In genomic region chr1:210315529-210315928, GRCh38 we compare ENCODE assay signal across 28 cellular contexts.
"Had no signal": no experiment of that assay in that cellular context is flagged by ENCODE, and none has a peak within 500 bp of the region (broad histone marks: within the 10 kb centered on the region; RNA-seq: fewer than 3 reads in every experiment).

No MANE protein-coding gene starts in this region.

- ATAC-seq: naive thymus-derived CD8-positive, alpha-beta T cell; natural killer cell treated with Interleukin-12 subunit alpha and Interleukin-12 subunit beta and Interleukin-15 and Interleukin-18, amount 100 ng/mL, for 72 hours; psoas muscle; right cardiac atrium; right lobe of liver; stimulated activated effector memory CD8-positive, alpha-beta T cell treated with anti-CD3 and anti-CD28 coated beads, Interleukin-12 subunit alpha, Interleukin-12 subunit beta, amount 100 ng/mL, for 72 hours; stimulated activated naive B cell treated with anti-CD40 and anti-IgM and Interleukin-4, amounts not matched to agents 10 μg/mL and 1 μg/mL and 100 μg/mL, for 72 hours; upper lobe of right lung had no signal

- H3K9me3 Mint-ChIP-seq: naive thymus-derived CD8-positive, alpha-beta T cell; natural killer cell treated with Interleukin-12 subunit alpha and Interleukin-12 subunit beta and Interleukin-15 and Interleukin-18, amount 100 ng/mL, for 72 hours; neural progenitor cell; stimulated activated effector memory CD8-positive, alpha-beta T cell treated with anti-CD3 and anti-CD28 coated beads, Interleukin-12 subunit alpha, Interleukin-12 subunit beta, amount 100 ng/mL, for 72 hours; stimulated activated naive B cell treated with anti-CD40 and anti-IgM and Interleukin-4, amounts not matched to agents 10 μg/mL and 1 μg/mL and 100 μg/mL, for 72 hours; stimulated activated naive CD8-positive, alpha-beta T cell treated with anti-CD3 and anti-CD28 coated beads, Interleukin-15, Interleukin-2, amounts not matched to agents 100 ng/mL and 50 ng/mL, for 24 hours; type B pancreatic cell had no signal

- H3K4me3 ChIP-seq: neural progenitor cell, ovary, psoas muscle, right lobe of liver, sigmoid colon, stomach, thoracic aorta, thyroid gland, tibial nerve, upper lobe of right lung, uterus had no signal

- H3K27ac Mint-ChIP-seq: natural killer cell treated with Interleukin-12 subunit alpha and Interleukin-12 subunit beta and Interleukin-15 and Interleukin-18, amount 100 ng/mL, for 72 hours; neural progenitor cell; progenitor cell of endocrine pancreas; stimulated activated effector memory CD8-positive, alpha-beta T cell treated with anti-CD3 and anti-CD28 coated beads, Interleukin-12 subunit alpha, Interleukin-12 subunit beta, amount 100 ng/mL, for 72 hours; stimulated activated naive B cell treated with anti-CD40 and anti-IgM and Interleukin-4, amounts not matched to agents 10 μg/mL and 1 μg/mL and 100 μg/mL, for 72 hours; stimulated activated naive CD8-positive, alpha-beta T cell treated with anti-CD3 and anti-CD28 coated beads, Interleukin-15, Interleukin-2, amounts not matched to agents 100 ng/mL and 50 ng/mL, for 24 hours; type B pancreatic cell had no signal

- H3K27ac ChIP-seq: neural progenitor cell, ovary, parathyroid adenoma, psoas muscle, right lobe of liver, sigmoid colon, stomach, thoracic aorta, thyroid gland, tibial nerve, upper lobe of right lung, uterus had no signal

- H3K36me3 Mint-ChIP-seq: naive thymus-derived CD8-positive, alpha-beta T cell; natural killer cell treated with Interleukin-12 subunit alpha and Interleukin-12 subunit beta and Interleukin-15 and Interleukin-18, amount 100 ng/mL, for 72 hours; neural progenitor cell; stimulated activated effector memory CD8-positive, alpha-beta T cell treated with anti-CD3 and anti-CD28 coated beads, Interleukin-12 subunit alpha, Interleukin-12 subunit beta, amount 100 ng/mL, for 72 hours; type B pancreatic cell had no signal

- H3K9me3 ChIP-seq: ovary, psoas muscle, right lobe of liver, sigmoid colon, stomach, thoracic aorta, thyroid gland, tibial nerve, upper lobe of right lung, uterus had no signal

- DNase-seq: naive thymus-derived CD8-positive, alpha-beta T cell; occipital lobe; ovary; posterior cingulate gyrus; psoas muscle; right cardiac atrium; right lobe of liver; sigmoid colon; small intestine; stimulated activated CD4-positive, alpha-beta T cell treated with anti-CD3 and anti-CD28 coated beads, Interleukin-15, amount 100 ng/mL, for 24 hours; stimulated activated CD4-positive, alpha-beta T cell treated with anti-CD3 and anti-CD28 coated beads, Interleukin-2, amount 100 ng/mL, for 24 hours; stimulated activated CD4-positive, alpha-beta T cell treated with anti-CD3 and anti-CD28 coated beads, Interleukin-2, amount 100 ng/mL, for 48 hours; stimulated activated CD4-positive, alpha-beta T cell treated with anti-CD3 and anti-CD28 coated beads, Interleukin-4, amount 100 ng/mL, for 24 hours; stimulated activated naive B cell treated with anti-CD40 and anti-IgM and Interleukin-4, amounts not matched to agents 10 μg/mL and 1 μg/mL and 100 μg/mL, for 72 hours; stimulated activated naive CD4-positive, alpha-beta T cell treated with Interleukin-2 at 50 U/mL for 16 hours; stomach; thyroid gland; upper lobe of right lung; uterus had no signal

- H3K4me3 Mint-ChIP-seq: naive thymus-derived CD8-positive, alpha-beta T cell; natural killer cell treated with Interleukin-12 subunit alpha and Interleukin-12 subunit beta and Interleukin-15 and Interleukin-18, amount 100 ng/mL, for 72 hours; neural progenitor cell; stimulated activated effector memory CD8-positive, alpha-beta T cell treated with anti-CD3 and anti-CD28 coated beads, Interleukin-12 subunit alpha, Interleukin-12 subunit beta, amount 100 ng/mL, for 72 hours; stimulated activated naive B cell treated with anti-CD40 and anti-IgM and Interleukin-4, amounts not matched to agents 10 μg/mL and 1 μg/mL and 100 μg/mL, for 72 hours; stimulated activated naive CD8-positive, alpha-beta T cell treated with anti-CD3 and anti-CD28 coated beads, Interleukin-15, Interleukin-2, amounts not matched to agents 100 ng/mL and 50 ng/mL, for 24 hours; type B pancreatic cell had no signal
